ENCODE assay signal across 7 cellular contexts in genomic region chr12:131132118-131132892, GRCh38.
A peak's percentile ranks its signal among the peaks of the same experiment; 100 is the strongest.
DNase-seq lines count a peak whose midpoint lies in the region; ATAC-seq and TF ChIP-seq lines count a peak whose summit lies in the region.

No MANE protein-coding gene starts in this region.

- no peak overlapping the region for H3K4ac ChIP-seq in trophoblast cell (ENCODE audit: low read depth, low read length)

- TF ChIP-seq CTCF in GM06990 (IDR thresholded peaks at IDR 0.05; ENCODE audit: insufficient read depth, low read length, poor library complexity, severe bottlenecking) (peak; percentile 86), OCI-LY3 (IDR thresholded peaks at IDR 0.05; ENCODE audit: low read depth, low read length) (peak; percentile 83), glutamatergic neuron (IDR thresholded peaks at IDR 0.05; ENCODE audit: partially characterized antibody, unreplicated experiment) (peak; percentile 98), upper lobe of left lung (IDR thresholded peaks at IDR 0.05) (peak; percentile 75 to 87 (median 80))

- H3K9me3 ChIP-seq in OCI-LY3 (ENCODE audit: insufficient read depth, low read length): no peaks in the 10 kb centered on the region
- H3K9me3 ChIP-seq in trophoblast cell (ENCODE audit: insufficient read depth, low read depth, low read length): peaks cover 4% of the 10 kb centered on the region
- no peaks in the 10 kb centered on the region for H3K9me3 ChIP-seq in upper lobe of left lung

- no peak overlapping the region for H4K12ac ChIP-seq in trophoblast cell (ENCODE audit: low read depth, low read length)

- H3K36me3 ChIP-seq in GM06990 (ENCODE audit: control insufficient read depth, insufficient read depth, low read length) (no peaks in the 10 kb centered on the region), OCI-LY3 (replicated peaks; ENCODE audit: low read depth, low read length) (no peaks in the 10 kb centered on the region), trophoblast cell (ENCODE audit: control insufficient read depth in 1 of 2, insufficient read depth in 2 of 2, low read length in 2 of 2) (no peaks in the 10 kb centered on the region), upper lobe of left lung (peaks cover 0 to 29% (median 8%) of the 10 kb centered on the region in 4 donors)

- H4K91ac ChIP-seq in trophoblast cell (ENCODE audit: low read depth, low read length): no peak overlapping the region

- H3K4me1 ChIP-seq in OCI-LY3 (ENCODE audit: low read length) (no peaks in the 10 kb centered on the region), trophoblast cell (ENCODE audit: control insufficient read depth in 1 of 2, insufficient read depth in 2 of 2, low read length in 2 of 2) (no peaks in the 10 kb centered on the region), upper lobe of left lung (peaks cover 0 to 6% (median 3%) of the 10 kb centered on the region in 4 donors)

- no peaks in the 10 kb centered on the region for H4K20me1 ChIP-seq in OCI-LY3 (ENCODE audit: insufficient read depth, low read length)

- H3K4me3 Mint-ChIP-seq in activated T-helper 2 cell treated with anti-CD3 and anti-CD28 coated beads, Interferon-gamma antibody, Interleukin-2, Interleukin-4, amounts not matched to agents 10 μg/mL and 5 μg/mL and 100 μg/mL, durations not matched to agents 14 hours and 24 hours and 36 hours (ENCODE audit: low read depth): no peak overlapping the region
- no peak overlapping the region for H3K4me3 Mint-ChIP-seq in glutamatergic neuron (ENCODE audit: unreplicated experiment)

- intact Hi-C loops in activated T-helper 2 cell treated with anti-CD3 and anti-CD28 coated beads, Interferon-gamma antibody, Interleukin-2, Interleukin-4, amounts not matched to agents 10 μg/mL and 5 μg/mL and 100 μg/mL, durations not matched to agents 14 hours and 24 hours and 36 hours (cut with micrococcal nuclease): loop anchor here (1.0 to 5.0 kb wide), 3 partner anchors 28 to 370 kb away; no protein-coding TSS in a partner anchor

- no peak overlapping the region for H4K8ac ChIP-seq in trophoblast cell (ENCODE audit: low read depth, low read length)

- H3K27me3 Mint-ChIP-seq in activated T-helper 2 cell treated with anti-CD3 and anti-CD28 coated beads, Interferon-gamma antibody, Interleukin-2, Interleukin-4, amounts not matched to agents 10 μg/mL and 5 μg/mL and 100 μg/mL, durations not matched to agents 14 hours and 24 hours and 36 hours (ENCODE audit: low read depth): no peaks in the 10 kb centered on the region
- H3K27me3 Mint-ChIP-seq in glutamatergic neuron (ENCODE audit: unreplicated experiment): peaks cover 11% of the 10 kb centered on the region

- H3K79me2 ChIP-seq in OCI-LY3 (ENCODE audit: low read length) (no peaks in the 10 kb centered on the region), trophoblast cell (ENCODE audit: control insufficient read depth, insufficient read depth, low read length, poor library complexity) (no peaks in the 10 kb centered on the region)

- H3K4me1 Mint-ChIP-seq in activated T-helper 2 cell treated with anti-CD3 and anti-CD28 coated beads, Interferon-gamma antibody, Interleukin-2, Interleukin-4, amounts not matched to agents 10 μg/mL and 5 μg/mL and 100 μg/mL, durations not matched to agents 14 hours and 24 hours and 36 hours (ENCODE audit: low read depth): peaks cover 1% of the 10 kb centered on the region
- peaks cover 19% of the 10 kb centered on the region for H3K4me1 Mint-ChIP-seq in glutamatergic neuron (ENCODE audit: low read depth, unreplicated experiment)

- no peak overlapping the region for H3K4me3 ChIP-seq in GM06990 (replicated peaks; ENCODE audit: low read depth, low read length)
- no peak overlapping the region for H3K4me3 ChIP-seq in OCI-LY3 (ENCODE audit: low read length)
- H3K4me3 ChIP-seq in trophoblast cell (ENCODE audit: low read depth, low read length): no peak overlapping the region
- no peak overlapping the region for H3K4me3 ChIP-seq in upper lobe of left lung

- H3K9ac ChIP-seq in OCI-LY3 (ENCODE audit: low read length) (no peak overlapping the region), trophoblast cell (ENCODE audit: low read length) (no peak overlapping the region)

- TF ChIP-seq EP300 in upper lobe of left lung (IDR thresholded peaks at IDR 0.05): no peak

- ATAC-seq in HG02588 (IDR thresholded peaks at IDR 0.05; ENCODE audit: unreplicated experiment): peak; percentile 58
- ATAC-seq in upper lobe of left lung (ENCODE audit: low FRiP score in 2 of 2): peak; percentile 49 to 66

- H3K14ac ChIP-seq in trophoblast cell (ENCODE audit: low read length): no peak overlapping the region

- H2BK12ac ChIP-seq in trophoblast cell (ENCODE audit: low read length): no peak overlapping the region

- H3K4me2 ChIP-seq in OCI-LY3 (ENCODE audit: low read length): peak overlapping the region; percentile 40
- peak overlapping the region; percentile 43 for H3K4me2 ChIP-seq in trophoblast cell (ENCODE audit: low read length)

- no peak overlapping the region for H3K23ac ChIP-seq in trophoblast cell (ENCODE audit: low read length)

- H3K18ac ChIP-seq in trophoblast cell (ENCODE audit: low read length): no peak overlapping the region

- no peak overlapping the region for H2BK120ac ChIP-seq in trophoblast cell (ENCODE audit: insufficient read depth, low read length, poor library complexity)

- H3K27ac Mint-ChIP-seq in activated T-helper 2 cell treated with anti-CD3 and anti-CD28 coated beads, Interferon-gamma antibody, Interleukin-2, Interleukin-4, amounts not matched to agents 10 μg/mL and 5 μg/mL and 100 μg/mL, durations not matched to agents 14 hours and 24 hours and 36 hours: no peak overlapping the region
- no peak overlapping the region for H3K27ac Mint-ChIP-seq in glutamatergic neuron (ENCODE audit: unreplicated experiment)

- no peak overlapping the region for H2BK5ac ChIP-seq in trophoblast cell (ENCODE audit: low read depth, low read length, poor library complexity)

- no peaks in the 10 kb centered on the region for H3K79me1 ChIP-seq in trophoblast cell (ENCODE audit: low read length)

- no peak for TF ChIP-seq POLR2A in upper lobe of left lung (IDR thresholded peaks at IDR 0.05)

- WGBS in trophoblast cell (ENCODE audit: extremely low coverage, insufficient coverage, insufficient read length): no CpG with 5 or more reads among the region's 29 CpGs
- 35 to 37% methylated on average over 13 to 28 of the region's 29 CpGs for WGBS in upper lobe of left lung, 2 donors

- H3K27me3 ChIP-seq in GM06990 (replicated peaks; ENCODE audit: control insufficient read depth, insufficient read depth, low read length): no peaks in the 10 kb centered on the region; the same call in 1 of the 2 replicates
- no peaks in the 10 kb centered on the region; the same call in 1 of the 2 replicates for H3K27me3 ChIP-seq in OCI-LY3 (ENCODE audit: low read depth, low read length)
- H3K27me3 ChIP-seq in trophoblast cell (ENCODE audit: insufficient read depth, low read length): no peaks in the 10 kb centered on the region
- no peaks in the 10 kb centered on the region for H3K27me3 ChIP-seq in upper lobe of left lung

- no peaks in the 10 kb centered on the region for H3K9me3 Mint-ChIP-seq in activated T-helper 2 cell treated with anti-CD3 and anti-CD28 coated beads, Interferon-gamma antibody, Interleukin-2, Interleukin-4, amounts not matched to agents 10 μg/mL and 5 μg/mL and 100 μg/mL, durations not matched to agents 14 hours and 24 hours and 36 hours
- peaks cover 8% of the 10 kb centered on the region for H3K9me3 Mint-ChIP-seq in glutamatergic neuron (ENCODE audit: unreplicated experiment)

- no peak overlapping the region for H2AFZ ChIP-seq in OCI-LY3 (ENCODE audit: low read depth, low read length)
- H2AFZ ChIP-seq in trophoblast cell (ENCODE audit: insufficient read depth, low read length, poor library complexity): no peak overlapping the region

- no peak overlapping the region for H3K27ac ChIP-seq in OCI-LY3 (ENCODE audit: low read length)
- H3K27ac ChIP-seq in trophoblast cell (ENCODE audit: low read depth, low read length): no peak overlapping the region
- no peak overlapping the region for H3K27ac ChIP-seq in upper lobe of left lung

- no peak overlapping the region for H2AK5ac ChIP-seq in trophoblast cell (ENCODE audit: low read length)

- no peaks in the 10 kb centered on the region for H3K36me3 Mint-ChIP-seq in activated T-helper 2 cell treated with anti-CD3 and anti-CD28 coated beads, Interferon-gamma antibody, Interleukin-2, Interleukin-4, amounts not matched to agents 10 μg/mL and 5 μg/mL and 100 μg/mL, durations not matched to agents 14 hours and 24 hours and 36 hours (ENCODE audit: low read depth)
- no peaks in the 10 kb centered on the region for H3K36me3 Mint-ChIP-seq in glutamatergic neuron (ENCODE audit: unreplicated experiment)

- DNase-seq in GM06990 (ENCODE audit: extremely low read depth, insufficient read length): peak; percentile 64
- peak; percentile 49 for DNase-seq in activated T-helper 2 cell treated with anti-CD3 and anti-CD28 coated beads, Interferon-gamma antibody, Interleukin-2, Interleukin-4, amounts not matched to agents 10 μg/mL and 5 μg/mL and 100 μg/mL, durations not matched to agents 14 hours and 24 hours and 36 hours (ENCODE audit: low spot score)
- peak; percentile 96 for DNase-seq in glutamatergic neuron
- DNase-seq in trophoblast cell: peak; percentile 48 to 64
- peak; percentile 36 to 92 for DNase-seq in upper lobe of left lung
